Comparison of ENCODE assay signal across 8 cellular contexts in genomic region chr6:100880901-100881706, GRCh38. TPM values are rescaled to one million over a fixed set of nuclear protein-coding genes. Genes with fewer than 3 reads are reported as not detected.
DNase-seq lines count a peak whose midpoint lies in the region; ATAC-seq, FAIRE-seq and TF ChIP-seq lines count a peak whose summit lies in the region.

Gene ASCC3 (minus strand): TSS chr6:100881329. CDS start chr6:100867997, 13,332 bp downstream.

- H3K27me3 ChIP-seq in adipocyte (replicated peaks; ENCODE audit: control insufficient read depth, insufficient read depth, low read length), result no peaks in the 10 kb centered on the region
- H3K27me3 ChIP-seq in heart left ventricle, result no peaks in the 10 kb centered on the region
- no peaks in the 10 kb centered on the region for H3K27me3 ChIP-seq in upper lobe of left lung

- H3K9me3 ChIP-seq in adipocyte (ENCODE audit: control insufficient read depth, low read length) (no peaks in the 10 kb centered on the region), heart left ventricle (no peaks in the 10 kb centered on the region), upper lobe of left lung (no peaks in the 10 kb centered on the region)

- H3K36me3 ChIP-seq in adipocyte (ENCODE audit: control insufficient read depth, insufficient read depth, low read length, severe bottlenecking), result no peaks in the 10 kb centered on the region
- no peaks in the 10 kb centered on the region for H3K36me3 ChIP-seq in heart left ventricle
- H3K36me3 ChIP-seq in upper lobe of left lung, result no peaks in the 10 kb centered on the region

- TF ChIP-seq POLR2A in GM12891 (IDR thresholded peaks at IDR 0.05; ENCODE audit: low read depth, low read length) (peak; percentile 72), heart left ventricle (IDR thresholded peaks at IDR 0.05) (peak in 1 of 2 donors; percentile 78), upper lobe of left lung (IDR thresholded peaks at IDR 0.05) (peak in 3 of 4 donors; percentile 67 to 82 (median 76))

- 0 to 1% (median 0%) methylated on average over 49 to 79 of the region's 79 CpGs for WGBS in heart left ventricle, 4 donors
- 0 to 1% methylated on average over 40 to 73 of the region's 79 CpGs for WGBS in upper lobe of left lung, 2 donors

- TF ChIP-seq CTCF in heart left ventricle (IDR thresholded peaks at IDR 0.05) (no peak), upper lobe of left lung (IDR thresholded peaks at IDR 0.05) (peak in 1 of 6 experiments; percentile 11)

- DNase-seq in GM12891 (ENCODE audit: insufficient read length, low spot score) (peak; percentile 74), NCI-H128 (lab: John Stamatoyannopoulos, UW; ENCODE audit: unreplicated experiment) (peak; percentile 59), T follicular helper cell (ENCODE audit: low read depth) (peak; percentile 81), adipocyte (ENCODE audit: low read depth) (peak; percentile 97), heart left ventricle (peak; percentile 93 to 97 (median 95)), posterior vena cava (ENCODE audit: low spot score) (peak; percentile 98), upper lobe of left lung (peak; percentile 94 to 100)

- peak; percentile 99 for FAIRE-seq in GM12891 (lab: Jason Lieb, UNC)

- no peak for TF ChIP-seq EP300 in upper lobe of left lung (IDR thresholded peaks at IDR 0.05)

- H3K4me3 ChIP-seq in adipocyte (ENCODE audit: low read length), result peak within 1 kb of the TSS; percentile 98
- peak within 1 kb of the TSS; percentile 75 to 90 (median 86) for H3K4me3 ChIP-seq in heart left ventricle
- peak within 1 kb of the TSS; percentile 70 to 86 (median 82) for H3K4me3 ChIP-seq in upper lobe of left lung

- peaks cover 27% of the 10 kb centered on the region for H3K4me1 ChIP-seq in adipocyte (ENCODE audit: control insufficient read depth, insufficient read depth, low read length)
- peaks cover 0 to 39% (median 19%) of the 10 kb centered on the region in 12 donors for H3K4me1 ChIP-seq in heart left ventricle
- H3K4me1 ChIP-seq in upper lobe of left lung, result peaks cover 10 to 18% (median 13%) of the 10 kb centered on the region in 4 donors

- intact Hi-C loops in heart left ventricle (cut with DNase I) (no loop called here), posterior vena cava (cut with DNase I) (no loop called here)

- H3K9ac ChIP-seq in adipocyte (ENCODE audit: low read length), result peak within 1 kb of the TSS; percentile 93

- H3K27ac ChIP-seq in heart left ventricle, result peak within 1 kb of the TSS; percentile 58 to 94 (median 86)
- H3K27ac ChIP-seq in upper lobe of left lung, result peak within 1 kb of the TSS; percentile 88 to 98 (median 90)

- ATAC-seq in HG02759 (IDR thresholded peaks at IDR 0.05; ENCODE audit: unreplicated experiment), result peak; percentile 95
- ATAC-seq in heart left ventricle, result peak; percentile 96 to 100 (median 100)
- ATAC-seq in upper lobe of left lung (ENCODE audit: low FRiP score in 2 of 2), result peak; percentile 98 to 100

TF ChIP-seq in GM12891, 5 proteins besides CTCF, POLR2A, EP300 and RAD21:
- TF ChIP-seq POLR2AphosphoS5 (IDR thresholded peaks at IDR 0.05; ENCODE audit: low read depth, low read length) (peak; percentile 82), PAX5 (IDR thresholded peaks at IDR 0.05; ENCODE audit: insufficient read depth, low read length, severe bottlenecking) (no peak), SPI1 (IDR thresholded peaks at IDR 0.05; ENCODE audit: low read depth, low read length) (no peak), POU2F2 (IDR thresholded peaks at IDR 0.05; ENCODE audit: low read depth, low read length) (no peak), TAF1 (IDR thresholded peaks at IDR 0.05; ENCODE audit: low read depth, low read length) (peak; percentile 60; the same call in 1 of the 2 replicates)

RNA-seq across cellular contexts. Expression of gene ASCC3, which starts in this region (rescaled TPM):
- polyA plus RNA-seq in GM12891 (2012; ENCODE audit: low read depth, missing spikeins), result 23.4 TPM
- 10 to 100 TPM; 11.3 to 29.2 (median 18.5) TPM for total RNA-seq in heart left ventricle
- polyA plus RNA-seq in heart left ventricle, result 10 to 100 TPM in 1 of 2 donors, 1 to 10 TPM in 1; 3.4 to 13.6 TPM
- 10 to 100 TPM; 31.9 to 36.4 TPM for total RNA-seq in posterior vena cava
- total RNA-seq in upper lobe of left lung, result 10 to 100 TPM; 18.4 to 52.2 (median 33.9) TPM

Comparison
In these comparisons a context has a peak if more than half of its experiments do, and no peak if none do; other contexts are left out.
1. Peak in every context shown above with its lines: DNase-seq, ATAC-seq, H3K4me3 ChIP-seq and H3K27ac ChIP-seq.